12 cellular contexts compared by ENCODE assay signal in genomic region chr5:170745481-170746061, GRCh38. TPM values are rescaled to one million over a fixed set of nuclear protein-coding genes. Genes with fewer than 3 reads are reported as not detected.
A peak's percentile ranks its signal among the peaks of the same experiment; 100 is the strongest.
DNase-seq lines count a peak whose midpoint lies in the region; ATAC-seq and TF ChIP-seq lines count a peak whose summit lies in the region.
"Had no signal": no experiment of that assay in that cellular context is flagged by ENCODE, and none has a peak within 500 bp of the region (broad histone marks: within the 10 kb centered on the region; RNA-seq: fewer than 3 reads in every experiment).

No MANE protein-coding gene starts in this region.

- peak overlapping the region; percentile 84 to 92 for H3K27ac ChIP-seq in breast epithelium
- peak overlapping the region; percentile 74 for H3K27ac ChIP-seq in smooth muscle cell (ENCODE audit: low read depth)
- H3K27ac ChIP-seq: brain microvascular endothelial cell had no signal

- H3F3A ChIP-seq in smooth muscle cell (ENCODE audit: low read depth) = no peaks in the 10 kb centered on the region

- WGBS in smooth muscle cell (ENCODE audit: low lambda C conversion rate) = 32% methylated on average over 11 of the region's 11 CpGs

- no peak for TF ChIP-seq CTCF in breast epithelium (IDR thresholded peaks at IDR 0.05)
- no peak for TF ChIP-seq CTCF in smooth muscle cell (IDR thresholded peaks at IDR 0.05; ENCODE audit: borderline replicate concordance, insufficient read depth, poor library complexity, severe bottlenecking)

- no peak overlapping the region for H3K4me3 Mint-ChIP-seq in activated CD4-positive, alpha-beta memory T cell treated with anti-CD3 and anti-CD28 coated beads for 36 hours
- H3K4me3 Mint-ChIP-seq: activated B cell treated with CpG ODN at 0.5 μM for 24 hours, naive B cell had no signal

- H3K36me3 ChIP-seq in breast epithelium = no peaks in the 10 kb centered on the region
- no peaks in the 10 kb centered on the region for H3K36me3 ChIP-seq in smooth muscle cell (ENCODE audit: low read depth)
- H3K36me3 ChIP-seq: brain microvascular endothelial cell had no signal

- H3K9ac ChIP-seq in smooth muscle cell (ENCODE audit: low read depth) = no peak overlapping the region

- H3K9me3 ChIP-seq in breast epithelium = no peaks in the 10 kb centered on the region
- H3K9me3 ChIP-seq in smooth muscle cell (replicated peaks; ENCODE audit: low read depth) = no peaks in the 10 kb centered on the region

- no peaks in the 10 kb centered on the region for H3K36me3 Mint-ChIP-seq in activated CD4-positive, alpha-beta memory T cell treated with anti-CD3 and anti-CD28 coated beads for 36 hours
- H3K36me3 Mint-ChIP-seq: naive B cell had no signal

- peaks cover 38% of the 10 kb centered on the region for H3K27me3 Mint-ChIP-seq in activated CD4-positive, alpha-beta memory T cell treated with anti-CD3 and anti-CD28 coated beads for 36 hours

- ATAC-seq in GM19455 (IDR thresholded peaks at IDR 0.05; ENCODE audit: unreplicated experiment) = no peak

- H3K79me2 ChIP-seq in smooth muscle cell (ENCODE audit: low read depth) = no peaks in the 10 kb centered on the region

- H3K27me3 ChIP-seq in breast epithelium (no peaks in the 10 kb centered on the region), smooth muscle cell (ENCODE audit: low read depth) (peaks cover 23% of the 10 kb centered on the region)

- peaks cover 0 to 6% of the 10 kb centered on the region in 2 donors for H3K4me1 ChIP-seq in breast epithelium
- H3K4me1 ChIP-seq in smooth muscle cell (ENCODE audit: low read depth) = peaks cover 10% of the 10 kb centered on the region

- H3K9me3 Mint-ChIP-seq in activated CD4-positive, alpha-beta memory T cell treated with anti-CD3 and anti-CD28 coated beads for 36 hours = no peaks in the 10 kb centered on the region
- H3K9me3 Mint-ChIP-seq: activated B cell treated with CpG ODN at 0.5 μM for 24 hours had no signal

- no peaks in the 10 kb centered on the region for H4K20me1 ChIP-seq in smooth muscle cell (ENCODE audit: low read depth)

- CTCF ChIA-PET in activated CD4-positive, alpha-beta memory T cell treated with anti-CD3 and anti-CD28 coated beads for 36 hours (lab: Charles Lee) = interaction anchor here (1.1 to 1.4 kb wide), 4 partner anchors 9 to 432 kb away, joined by 3 to 7 read pairs (median 3); no protein-coding TSS in a partner anchor

- H3K4me3 ChIP-seq in breast epithelium (peak overlapping the region in 2 of 3 donors; percentile 22 to 46), smooth muscle cell (no peak overlapping the region)

- DNase-seq in breast epithelium (ENCODE audit: low spot score in 2 of 2) = peak in 1 of 2 donors; percentile 69
- DNase-seq in islet precursor cell = peak; percentile 99
- no peak for DNase-seq in smooth muscle cell (lab: John Stamatoyannopoulos, UW; ENCODE audit: unreplicated experiment)
- no peak for DNase-seq in stimulated activated CD4-positive, alpha-beta T cell treated with anti-CD3 and anti-CD28 coated beads, Interleukin-1b, Interleukin-23, amount 100 ng/mL, for 48 hours
- no peak for DNase-seq in activated CD4-positive, alpha-beta memory T cell treated with anti-CD3 and anti-CD28 coated beads for 36 hours
- no peak for DNase-seq in activated CD8-positive, alpha-beta memory T cell treated with anti-CD3 and anti-CD28 coated beads for 24 hours
- DNase-seq: activated B cell treated with CpG ODN at 0.5 μM for 24 hours, brain microvascular endothelial cell, naive B cell, NCI-H2029 treated with DMSO at 0.1 percent for 48 hours had no signal

- TF ChIP-seq POLR2A in breast epithelium (IDR thresholded peaks at IDR 0.05) = no peak

- no peak overlapping the region for H3K4me2 ChIP-seq in smooth muscle cell

- TF ChIP-seq EP300 in Ishikawa (IDR thresholded peaks at IDR 0.05; ENCODE audit: borderline replicate concordance) = no peak

- intact Hi-C loops in breast epithelium (cut with DNase I; ENCODE audit: low total_unique reads) = no loop called here
- intact Hi-C loops in activated CD4-positive, alpha-beta memory T cell treated with anti-CD3 and anti-CD28 coated beads for 36 hours (cut with micrococcal nuclease) = loop anchor here (2.0 kb wide), 1 partner anchor 591 kb away; no protein-coding TSS in a partner anchor

- no peak overlapping the region for H2AFZ ChIP-seq in smooth muscle cell (ENCODE audit: low read depth)

- no peak for TF ChIP-seq RAD21 in Ishikawa (IDR thresholded peaks at IDR 0.05; ENCODE audit: low read depth)

- POLR2A ChIA-PET in activated CD4-positive, alpha-beta memory T cell treated with anti-CD3 and anti-CD28 coated beads for 36 hours (lab: Charles Lee) = no interaction called here

- H3K27ac Mint-ChIP-seq in activated CD4-positive, alpha-beta memory T cell treated with anti-CD3 and anti-CD28 coated beads for 36 hours = no peak overlapping the region
- H3K27ac Mint-ChIP-seq: activated B cell treated with CpG ODN at 0.5 μM for 24 hours, naive B cell had no signal

- peaks cover 2% of the 10 kb centered on the region for H3K4me1 Mint-ChIP-seq in activated CD4-positive, alpha-beta memory T cell treated with anti-CD3 and anti-CD28 coated beads for 36 hours (ENCODE audit: low read depth)

TF ChIP-seq in Ishikawa, 13 proteins besides CTCF, POLR2A, EP300 and RAD21:
- TF ChIP-seq CREB1 (IDR thresholded peaks at IDR 0.05; ENCODE audit: low read depth) (no peak), ZBTB7A (IDR thresholded peaks at IDR 0.05; ENCODE audit: low read depth) (peak; percentile 40; the same call in 1 of the 2 replicates), EGR1 (IDR thresholded peaks at IDR 0.05) (no peak), TCF12 (IDR thresholded peaks at IDR 0.05; ENCODE audit: low read depth) (no peak), FOXM1 (IDR thresholded peaks at IDR 0.05; ENCODE audit: borderline replicate concordance, low read depth) (no peak), TAF1 (IDR thresholded peaks at IDR 0.05; ENCODE audit: low read depth) (no peak), CEBPB (IDR thresholded peaks at IDR 0.05) (no peak), TEAD4 (IDR thresholded peaks at IDR 0.05) (peak; percentile 17; the same call in 1 of the 2 replicates)
- TF ChIP-seq, protein P1, sequence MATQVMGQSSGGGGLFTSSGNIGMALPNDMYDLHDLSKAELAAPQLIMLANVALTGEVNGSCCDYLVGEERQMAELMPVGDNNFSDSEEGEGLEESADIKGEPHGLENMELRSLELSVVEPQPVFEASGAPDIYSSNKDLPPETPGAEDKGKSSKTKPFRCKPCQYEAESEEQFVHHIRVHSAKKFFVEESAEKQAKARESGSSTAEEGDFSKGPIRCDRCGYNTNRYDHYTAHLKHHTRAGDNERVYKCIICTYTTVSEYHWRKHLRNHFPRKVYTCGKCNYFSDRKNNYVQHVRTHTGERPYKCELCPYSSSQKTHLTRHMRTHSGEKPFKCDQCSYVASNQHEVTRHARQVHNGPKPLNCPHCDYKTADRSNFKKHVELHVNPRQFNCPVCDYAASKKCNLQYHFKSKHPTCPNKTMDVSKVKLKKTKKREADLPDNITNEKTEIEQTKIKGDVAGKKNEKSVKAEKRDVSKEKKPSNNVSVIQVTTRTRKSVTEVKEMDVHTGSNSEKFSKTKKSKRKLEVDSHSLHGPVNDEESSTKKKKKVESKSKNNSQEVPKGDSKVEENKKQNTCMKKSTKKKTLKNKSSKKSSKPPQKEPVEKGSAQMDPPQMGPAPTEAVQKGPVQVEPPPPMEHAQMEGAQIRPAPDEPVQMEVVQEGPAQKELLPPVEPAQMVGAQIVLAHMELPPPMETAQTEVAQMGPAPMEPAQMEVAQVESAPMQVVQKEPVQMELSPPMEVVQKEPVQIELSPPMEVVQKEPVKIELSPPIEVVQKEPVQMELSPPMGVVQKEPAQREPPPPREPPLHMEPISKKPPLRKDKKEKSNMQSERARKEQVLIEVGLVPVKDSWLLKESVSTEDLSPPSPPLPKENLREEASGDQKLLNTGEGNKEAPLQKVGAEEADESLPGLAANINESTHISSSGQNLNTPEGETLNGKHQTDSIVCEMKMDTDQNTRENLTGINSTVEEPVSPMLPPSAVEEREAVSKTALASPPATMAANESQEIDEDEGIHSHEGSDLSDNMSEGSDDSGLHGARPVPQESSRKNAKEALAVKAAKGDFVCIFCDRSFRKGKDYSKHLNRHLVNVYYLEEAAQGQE (IDR thresholded peaks at IDR 0.05; ENCODE audit: low read depth) = no peak

RNA-seq across cellular contexts. Expression of gene GABRP, which starts 38.0 kb away (rescaled TPM):
- total RNA-seq in breast epithelium = 100 to 1,000 TPM in 1 of 3 donors, 10 to 100 TPM in 1, under 1 TPM in 1; 0.32 to 241 (median 52.4) TPM
- total RNA-seq in smooth muscle cell = 28.7 and 52.8 TPM in 2 replicates
- polyA plus RNA-seq in smooth muscle cell = 4.1 and 56.0 TPM in 2 replicates
- not detected for total RNA-seq in activated CD4-positive, alpha-beta memory T cell treated with anti-CD3 and anti-CD28 coated beads for 36 hours
- total RNA-seq: activated B cell treated with CpG ODN at 0.5 μM for 24 hours had no signal
